Comparison of ENCODE assay signal across 23 cellular contexts in genomic region chr5:133382661-133383579, GRCh38.
DNase-seq lines count a peak whose midpoint lies in the region; ATAC-seq and TF ChIP-seq lines count a peak whose summit lies in the region.
"Had no signal": no experiment of that assay in that cellular context is flagged by ENCODE, and none has a peak within 500 bp of the region (broad histone marks: within the 10 kb centered on the region; RNA-seq: fewer than 3 reads in every experiment).

No MANE protein-coding gene starts in this region.

- ATAC-seq in esophagus mucosa (no peak), GM18520 (IDR thresholded peaks at IDR 0.05; ENCODE audit: unreplicated experiment) (no peak)
- ATAC-seq: HCT116 had no signal

- no peak overlapping the region for H3K56ac ChIP-seq in H9 (ENCODE audit: insufficient read length, low read depth, low read length)

- H3K79me2 ChIP-seq in H9 (ENCODE audit: insufficient read depth, low read length) (no peaks in the 10 kb centered on the region), neural progenitor cell (ENCODE audit: low read depth) (no peaks in the 10 kb centered on the region)

- peaks cover 7 to 12% of the 10 kb centered on the region in 2 experiments for H3K9me3 Mint-ChIP-seq in H9
- H3K9me3 Mint-ChIP-seq in neural progenitor cell, result peaks cover 10% of the 10 kb centered on the region

- H3K4me1 ChIP-seq in H9 (ENCODE audit: insufficient read depth, low read length) (peaks cover 5% of the 10 kb centered on the region; the same call in 1 of the 2 replicates), neural progenitor cell (peaks cover 15% of the 10 kb centered on the region), testis (no peaks in the 10 kb centered on the region)
- H3K4me1 ChIP-seq: Caco-2 had no signal

- H2BK5ac ChIP-seq in H9 (ENCODE audit: insufficient read length, low read length), result no peak overlapping the region

- 0 out of 2 replicates have a peak overlapping the region, but pooled peaks have one; percentile 23 for H3K14ac ChIP-seq in H9 (ENCODE audit: insufficient read depth, low read length)

- TF ChIP-seq CTCF in H9 (conservative IDR thresholded peaks at IDR 0.05) (no peak), coronary artery (IDR thresholded peaks at IDR 0.05) (no peak), neural progenitor cell (IDR thresholded peaks at IDR 0.05) (no peak), testis (IDR thresholded peaks at IDR 0.05) (no peak)

- intact Hi-C loops in testis (cut with DNase I; ENCODE audit: low total_unique reads), result no loop called here

- DNase-seq in H9 (peak; percentile 25), coronary artery (ENCODE audit: low spot score) (peak; percentile 60), neural progenitor cell (ENCODE audit: low spot score) (no peak), testis (peak; percentile 4), COR-L47 (lab: John Stamatoyannopoulos, UW) (no peak)
- DNase-seq: Caco-2; CD4-positive, CD25-positive, alpha-beta regulatory T cell; DMS 273 treated with DMSO at 0.1 percent for 48 hours; DMS79 treated with DMSO at 0.1 percent for 48 hours; GM23248; IMR-90; NCI-H1092 treated with DMSO at 0.1 percent for 48 hours; NCI-H146; NCI-H2029; NCI-H2227 treated with DMSO at 0.1 percent for 48 hours; NCI-H510A; NK-92 treated with Interleukin-12 subunit alpha and Interleukin-12 subunit beta, amount 100 ng/mL, for 24 hours; SHP77 treated with DMSO at 0.1 percent for 48 hours had no signal

- no CpG with 5 or more reads among the region's 8 CpGs for WGBS in H9 (ENCODE audit: extremely low coverage, insufficient read length, low lambda C conversion rate)
- WGBS in testis, 2 donors, result 77 to 86% methylated on average over 8 of the region's 8 CpGs

- H3K36me3 ChIP-seq in neural progenitor cell (peaks cover 7% of the 10 kb centered on the region), testis (ENCODE audit: low read depth, missing control alignments) (no peaks in the 10 kb centered on the region)

- H3K4ac ChIP-seq in H9 (ENCODE audit: low read depth, low read length), result no peak overlapping the region

- no peak overlapping the region for H2BK15ac ChIP-seq in H9 (ENCODE audit: low read depth, low read length)

- H3T11ph ChIP-seq in H9 (ENCODE audit: low read length), result no peak overlapping the region

- H4K20me1 ChIP-seq in H9 (ENCODE audit: control insufficient read depth, insufficient read depth, insufficient read length), result no peaks in the 10 kb centered on the region
- no peaks in the 10 kb centered on the region for H4K20me1 ChIP-seq in neural progenitor cell (ENCODE audit: low read depth)

- H3K36me3 Mint-ChIP-seq in H9 (ENCODE audit: insufficient read depth in 1 of 3, low read depth in 3 of 3) (peaks cover under 1 to 1% (median under 1%) of the 10 kb centered on the region in 3 experiments), neural progenitor cell (no peaks in the 10 kb centered on the region)
- H3K36me3 Mint-ChIP-seq: CD4-positive, CD25-positive, alpha-beta regulatory T cell had no signal

- H3F3A ChIP-seq in neural progenitor cell (ENCODE audit: low read depth), result peaks cover 15% of the 10 kb centered on the region

- no peak for TF ChIP-seq POLR2A in testis (IDR thresholded peaks at IDR 0.05)

- H3K27ac Mint-ChIP-seq in H9 (peak overlapping the region in 2 of 3 experiments; percentile 55 to 92; a peak in 2 of 7 replicates), neural progenitor cell (peak overlapping the region; percentile 78)
- H3K27ac Mint-ChIP-seq: CD4-positive, CD25-positive, alpha-beta regulatory T cell had no signal

- peaks cover 3% of the 10 kb centered on the region; the same call in 1 of the 2 replicates for H3K27me3 Mint-ChIP-seq in H9 (ENCODE audit: low read depth)
- peaks cover 3% of the 10 kb centered on the region for H3K27me3 Mint-ChIP-seq in neural progenitor cell (ENCODE audit: insufficient read depth, low read depth)

- no peak overlapping the region for H4K5ac ChIP-seq in H9 (ENCODE audit: insufficient read length, low read depth, low read length)

- no peak overlapping the region for H2BK20ac ChIP-seq in H9 (ENCODE audit: low read depth, low read length, poor library complexity, severe bottlenecking)

- no peaks in the 10 kb centered on the region for H3K23me2 ChIP-seq in H9 (ENCODE audit: insufficient read length, low read depth, low read length, poor library complexity, severe bottlenecking)

- H3K4me3 ChIP-seq in coronary artery, result no peak overlapping the region
- H3K4me3 ChIP-seq in neural progenitor cell, result no peak overlapping the region
- no peak overlapping the region for H3K4me3 ChIP-seq in testis
- H3K4me3 ChIP-seq: GM23248 had no signal

- no peak overlapping the region for H3K4me2 ChIP-seq in H9 (ENCODE audit: insufficient read depth, insufficient read length, low read length)
- peak overlapping the region; percentile 64 for H3K4me2 ChIP-seq in neural progenitor cell
- H3K4me2 ChIP-seq: KMS-11 had no signal

- no peak overlapping the region for H2BK12ac ChIP-seq in H9 (ENCODE audit: insufficient read length, low read depth, low read length)

- no peak overlapping the region for H2BK120ac ChIP-seq in H9 (ENCODE audit: low read depth, low read length, poor library complexity, severe bottlenecking)

- H3K4me3 Mint-ChIP-seq in H9 (no peak overlapping the region), neural progenitor cell (no peak overlapping the region)
- H3K4me3 Mint-ChIP-seq: CD4-positive, CD25-positive, alpha-beta regulatory T cell had no signal

- H3K9ac ChIP-seq in H9 (ENCODE audit: extremely low read depth, insufficient read length, low read length) (no peak overlapping the region), neural progenitor cell (no peak overlapping the region)
- H3K9ac ChIP-seq: GM23248, KMS-11 had no signal

- H3K18ac ChIP-seq in H9 (ENCODE audit: insufficient read length, low read depth, low read length), result no peak overlapping the region

- H3K79me1 ChIP-seq in H9 (ENCODE audit: insufficient read depth, low read depth, low read length, poor library complexity, severe bottlenecking), result no peaks in the 10 kb centered on the region

- H3K4me1 Mint-ChIP-seq in H9 (peaks cover 19 to 26% of the 10 kb centered on the region in 2 experiments), neural progenitor cell (peaks cover 26% of the 10 kb centered on the region)

- H3K27ac ChIP-seq in H9 (ENCODE audit: insufficient read length, low read depth, low read length) (no peak overlapping the region), coronary artery (no peak overlapping the region), neural progenitor cell (no peak overlapping the region), testis (no peak overlapping the region)
- H3K27ac ChIP-seq: GM23248, KMS-11, RWPE1 had no signal

- H3K27me3 ChIP-seq in H9 (ENCODE audit: insufficient read depth, low read length), result no peaks in the 10 kb centered on the region
- H3K27me3 ChIP-seq in neural progenitor cell, result no peaks in the 10 kb centered on the region
- no peaks in the 10 kb centered on the region for H3K27me3 ChIP-seq in testis

- no peak overlapping the region for H4K91ac ChIP-seq in H9 (ENCODE audit: insufficient read length, low read depth, low read length)

- no peak overlapping the region for H2AFZ ChIP-seq in H9 (ENCODE audit: low read length)
- H2AFZ ChIP-seq in neural progenitor cell (replicated peaks), result no peak overlapping the region
- H2AFZ ChIP-seq: GM23248 had no signal

- H2AK5ac ChIP-seq in H9 (ENCODE audit: insufficient read length, low read length), result no peak overlapping the region

- H3K9me3 ChIP-seq in H9 (ENCODE audit: control insufficient read depth, low read depth, low read length) (no peaks in the 10 kb centered on the region), neural progenitor cell (ENCODE audit: low read depth) (peaks cover 11% of the 10 kb centered on the region), testis (no peaks in the 10 kb centered on the region)

- H3K23ac ChIP-seq in H9 (ENCODE audit: insufficient read length, low read depth, low read length), result no peak overlapping the region

- H4K8ac ChIP-seq in H9 (replicated peaks; ENCODE audit: insufficient read length, low read depth, low read length), result no peak overlapping the region

Comparison
In these comparisons a context has a peak if more than half of its experiments do, and no peak if none do; other contexts are left out.
1. DNase-seq: peak in H9 (single experiment), coronary artery (single experiment) and testis (single experiment); none in neural progenitor cell (single experiment) and COR-L47 (single experiment).